In genomic region chr2:240962371-240963064, GRCh38 we compare ENCODE assay signal across 1 cellular context.
A peak's percentile ranks its signal among the peaks of the same experiment; 100 is the strongest.
TF ChIP-seq lines count a peak whose summit lies in the region.

No MANE protein-coding gene starts in this region.

TF ChIP-seq in HepG2, 621 proteins besides CTCF, POLR2A, EP300 and RAD21 (continued from another document):
- TF ChIP-seq ZNF749 (CRISPR knock-in tag; IDR thresholded peaks at IDR 0.05; ENCODE audit: borderline replicate concordance) (no peak), TFDP1 (CRISPR knock-in tag; IDR thresholded peaks at IDR 0.05; ENCODE audit: borderline replicate concordance) (no peak), DBP (CRISPR knock-in tag; IDR thresholded peaks at IDR 0.05; ENCODE audit: not compliant biosample characterization) (no peak), ZNF121 (CRISPR knock-in tag; IDR thresholded peaks at IDR 0.05) (no peak), ZNF780A (CRISPR knock-in tag; IDR thresholded peaks at IDR 0.05) (no peak), HOXA7 (CRISPR knock-in tag; IDR thresholded peaks at IDR 0.05) (no peak), ETV6 (CRISPR knock-in tag; conservative IDR thresholded peaks at IDR 0.05) (no peak), REL (CRISPR knock-in tag; conservative IDR thresholded peaks at IDR 0.05) (no peak), KAT8 (CRISPR knock-in tag; IDR thresholded peaks at IDR 0.05) (no peak), HOXA5 (CRISPR knock-in tag; IDR thresholded peaks at IDR 0.05) (no peak), CC2D1A (CRISPR knock-in tag; IDR thresholded peaks at IDR 0.05) (no peak), NR2F6 (IDR thresholded peaks at IDR 0.05) (no peak; the same call in 1 of the 2 replicates), NR2F6 (CRISPR knock-in tag; IDR thresholded peaks at IDR 0.05) (peak; percentile 52; the same call in 1 of the 2 replicates), ZNF550 (CRISPR knock-in tag; IDR thresholded peaks at IDR 0.05; ENCODE audit: borderline replicate concordance) (no peak), SMAD9 (CRISPR knock-in tag; IDR thresholded peaks at IDR 0.05) (no peak), ZNF737 (CRISPR knock-in tag; IDR thresholded peaks at IDR 0.05; ENCODE audit: borderline replicate concordance) (no peak), CBFB (CRISPR knock-in tag; IDR thresholded peaks at IDR 0.05) (no peak), ZNF33B (CRISPR knock-in tag; IDR thresholded peaks at IDR 0.05) (no peak), KMT2B (CRISPR knock-in tag; IDR thresholded peaks at IDR 0.05) (no peak), TGIF2 (CRISPR knock-in tag; IDR thresholded peaks at IDR 0.05) (no peak), TBL1XR1 (IDR thresholded peaks at IDR 0.05; ENCODE audit: borderline replicate concordance, low read length, partially characterized antibody) (no peak), NCOA1 (CRISPR knock-in tag; IDR thresholded peaks at IDR 0.05) (no peak; the same call in 1 of the 2 replicates), ZSCAN5A (CRISPR knock-in tag; IDR thresholded peaks at IDR 0.05; ENCODE audit: borderline replicate concordance) (no peak), CHD2 (IDR thresholded peaks at IDR 0.05; ENCODE audit: low read depth, low read length) (no peak), PITX1 (CRISPR knock-in tag; IDR thresholded peaks at IDR 0.05) (no peak), ZNF446 (CRISPR knock-in tag; IDR thresholded peaks at IDR 0.05) (no peak), ZNF251 (CRISPR knock-in tag; IDR thresholded peaks at IDR 0.05) (no peak), ZNF740 (CRISPR knock-in tag; IDR thresholded peaks at IDR 0.05) (no peak), GLI4 (CRISPR knock-in tag; IDR thresholded peaks at IDR 0.05; ENCODE audit: borderline replicate concordance) (no peak), CSRNP1 (CRISPR knock-in tag; IDR thresholded peaks at IDR 0.05) (no peak), HNRNPL (IDR thresholded peaks at IDR 0.05; ENCODE audit: low read depth, low read length) (peak; percentile 56; the same call in 1 of the 2 replicates), PRDM15 (CRISPR knock-in tag; IDR thresholded peaks at IDR 0.05) (peak; percentile 72; the same call in 1 of the 2 replicates), ZNF333 (CRISPR knock-in tag; IDR thresholded peaks at IDR 0.05; ENCODE audit: borderline replicate concordance) (no peak), MLXIP (CRISPR knock-in tag; IDR thresholded peaks at IDR 0.05; ENCODE audit: borderline replicate concordance) (no peak), MAFG (CRISPR knock-in tag; IDR thresholded peaks at IDR 0.05) (peak; percentile 75; the same call in 1 of the 2 replicates), HNF1B (CRISPR knock-in tag; IDR thresholded peaks at IDR 0.05) (no peak), ZNF770 (CRISPR knock-in tag; IDR thresholded peaks at IDR 0.05) (no peak), FOSL1 (CRISPR knock-in tag; IDR thresholded peaks at IDR 0.05; ENCODE audit: borderline replicate concordance) (no peak), SIX4 (CRISPR knock-in tag; IDR thresholded peaks at IDR 0.05) (no peak), ZNF761 (CRISPR knock-in tag; conservative IDR thresholded peaks at IDR 0.05) (no peak), BORCS8-MEF2B (CRISPR knock-in tag; IDR thresholded peaks at IDR 0.05) (no peak), MYNN (CRISPR knock-in tag; IDR thresholded peaks at IDR 0.05; ENCODE audit: low read depth) (no peak), CREB1 (IDR thresholded peaks at IDR 0.05) (no peak), CREB1 (CRISPR knock-in tag; IDR thresholded peaks at IDR 0.05) (no peak), ZNF354B (CRISPR knock-in tag; IDR thresholded peaks at IDR 0.05) (no peak), ZNF672 (CRISPR knock-in tag; IDR thresholded peaks at IDR 0.05) (no peak), ZNF800 (CRISPR knock-in tag; IDR thresholded peaks at IDR 0.05) (no peak)
